23 cellular contexts compared by ENCODE assay signal in the genomic region with DNA sequence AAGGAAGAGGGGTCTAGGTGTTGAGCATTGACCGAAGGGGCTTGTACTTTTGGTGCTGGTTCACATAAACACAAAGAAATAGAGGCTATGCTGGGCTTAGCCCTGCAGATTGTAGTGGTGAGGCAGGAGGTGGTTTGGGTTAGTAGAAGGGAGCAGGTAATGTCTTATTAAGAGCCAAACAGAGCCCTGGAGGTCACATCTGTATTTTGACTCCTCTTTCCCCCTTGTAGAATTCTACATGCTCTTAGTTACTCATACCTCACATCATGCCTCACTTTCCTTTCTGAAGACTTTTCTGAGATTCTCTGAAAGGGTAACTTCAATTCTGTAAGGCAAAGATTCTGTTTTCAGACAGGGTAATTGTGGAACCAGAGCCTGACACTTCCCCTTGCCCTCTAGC. TPM values are rescaled to one million over a fixed set of nuclear protein-coding genes. Genes with fewer than 3 reads are reported as not detected.
DNase-seq lines count a peak whose midpoint lies in the region; ATAC-seq and TF ChIP-seq lines count a peak whose summit lies in the region.
"Had no signal": no experiment of that assay in that cellular context is flagged by ENCODE, and none has a peak within 500 bp of the region (broad histone marks: within the 10 kb centered on the region; RNA-seq: fewer than 3 reads in every experiment).

No MANE protein-coding gene starts in this region.

- H3K27ac Mint-ChIP-seq in activated T-cell treated with anti-CD3 and anti-CD28 coated beads, Interleukin-2, amount 50 U/mL, for 72 hours, result no peak overlapping the region
- peak overlapping the region; percentile 64 to 73 for H3K27ac Mint-ChIP-seq in T-cell
- peak overlapping the region; percentile 26 to 76 (median 47) for H3K27ac Mint-ChIP-seq in immature natural killer cell

- H3K9me3 Mint-ChIP-seq in activated T-cell treated with anti-CD3 and anti-CD28 coated beads, Interleukin-2, amount 50 U/mL, for 72 hours, result peaks cover 6 to 8% of the 10 kb centered on the region in 2 donors
- peaks cover 6 to 21% (median 6%) of the 10 kb centered on the region in 3 donors for H3K9me3 Mint-ChIP-seq in T-cell
- peaks cover 0 to 2% (median 0%) of the 10 kb centered on the region in 6 donors for H3K9me3 Mint-ChIP-seq in immature natural killer cell

- ATAC-seq in activated T-cell treated with anti-CD3 and anti-CD28 coated beads, Interleukin-2, amount 50 U/mL, for 72 hours (replicated peaks in 1 of 2), result peak; percentile 47 to 64
- ATAC-seq in T-cell (replicated peaks in 1 of 4) (no peak), SK-N-SH treated with all-trans-retinoic acid at 6 μM for 48 hours (no peak), GM19328 (IDR thresholded peaks at IDR 0.05; ENCODE audit: unreplicated experiment) (no peak)
- ATAC-seq: GM12878, PC-3 had no signal

- DNase-seq in activated T-cell treated with anti-CD3 and anti-CD28 coated beads, Interleukin-2, amount 50 U/mL, for 72 hours, result no peak
- DNase-seq in activated T-cell treated with anti-CD3 and anti-CD28 coated beads for 4 hours (no peak), T-cell (no peak), immature natural killer cell (no peak), epidermal melanocyte (ENCODE audit: insufficient read length, low spot score) (no peak)
- DNase-seq: ACHN, AML-193, Calu3, EL, Kasumi-1, MG63, NCI-H1092, NCI-H1436 treated with DMSO at 0.1 percent for 48 hours, NCI-H2029 treated with DMSO at 0.1 percent for 48 hours, NCI-H2171, NCI-H526, PC-3, RPMI8226 had no signal

- H3K36me3 Mint-ChIP-seq in activated T-cell treated with anti-CD3 and anti-CD28 coated beads, Interleukin-2, amount 50 U/mL, for 72 hours (ENCODE audit: insufficient read depth in 2 of 2), result peaks cover 4 to 11% of the 10 kb centered on the region in 2 donors
- H3K36me3 Mint-ChIP-seq in T-cell (peaks cover 5% of the 10 kb centered on the region), immature natural killer cell (peaks cover 3 to 8% (median 6%) of the 10 kb centered on the region in 3 donors)
- H3K36me3 Mint-ChIP-seq: CD14-positive monocyte had no signal

- CTCF ChIA-PET in T-cell (lab: Charles Lee), result interaction anchor here in 1 of 2 donors (0.6 kb wide), 1 partner anchor 482 kb away, joined by 3 read pairs; no protein-coding TSS in a partner anchor

- POLR2A ChIA-PET in T-cell (lab: Charles Lee), result no interaction called here

- H3K4me3 Mint-ChIP-seq in activated T-cell treated with anti-CD3 and anti-CD28 coated beads, Interleukin-2, amount 50 U/mL, for 72 hours, result no peak overlapping the region
- H3K4me3 Mint-ChIP-seq in T-cell (no peak overlapping the region), immature natural killer cell (no peak overlapping the region)

- H3K4me1 Mint-ChIP-seq in activated T-cell treated with anti-CD3 and anti-CD28 coated beads, Interleukin-2, amount 50 U/mL, for 72 hours (ENCODE audit: low read depth), result peaks cover 18% of the 10 kb centered on the region
- H3K4me1 Mint-ChIP-seq in T-cell (peaks cover 13 to 18% (median 16%) of the 10 kb centered on the region in 3 donors), immature natural killer cell (peaks cover 17 to 29% of the 10 kb centered on the region in 2 donors)
- H3K4me1 Mint-ChIP-seq: CD14-positive monocyte had no signal

- H3K27me3 Mint-ChIP-seq in activated T-cell treated with anti-CD3 and anti-CD28 coated beads, Interleukin-2, amount 50 U/mL, for 72 hours (ENCODE audit: low read depth), result no peaks in the 10 kb centered on the region
- H3K27me3 Mint-ChIP-seq in T-cell (no peaks in the 10 kb centered on the region), immature natural killer cell (ENCODE audit: low read depth in 3 of 3) (no peaks in the 10 kb centered on the region)

TF ChIP-seq in SK-N-SH treated with all-trans-retinoic acid at 6 μM for 48 hours, 23 proteins besides CTCF, POLR2A, EP300 and RAD21:
- TF ChIP-seq, protein P1, sequence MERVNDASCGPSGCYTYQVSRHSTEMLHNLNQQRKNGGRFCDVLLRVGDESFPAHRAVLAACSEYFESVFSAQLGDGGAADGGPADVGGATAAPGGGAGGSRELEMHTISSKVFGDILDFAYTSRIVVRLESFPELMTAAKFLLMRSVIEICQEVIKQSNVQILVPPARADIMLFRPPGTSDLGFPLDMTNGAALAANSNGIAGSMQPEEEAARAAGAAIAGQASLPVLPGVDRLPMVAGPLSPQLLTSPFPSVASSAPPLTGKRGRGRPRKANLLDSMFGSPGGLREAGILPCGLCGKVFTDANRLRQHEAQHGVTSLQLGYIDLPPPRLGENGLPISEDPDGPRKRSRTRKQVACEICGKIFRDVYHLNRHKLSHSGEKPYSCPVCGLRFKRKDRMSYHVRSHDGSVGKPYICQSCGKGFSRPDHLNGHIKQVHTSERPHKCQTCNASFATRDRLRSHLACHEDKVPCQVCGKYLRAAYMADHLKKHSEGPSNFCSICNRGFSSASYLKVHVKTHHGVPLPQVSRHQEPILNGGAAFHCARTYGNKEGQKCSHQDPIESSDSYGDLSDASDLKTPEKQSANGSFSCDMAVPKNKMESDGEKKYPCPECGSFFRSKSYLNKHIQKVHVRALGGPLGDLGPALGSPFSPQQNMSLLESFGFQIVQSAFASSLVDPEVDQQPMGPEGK (CRISPR knock-in tag; IDR thresholded peaks at IDR 0.05; ENCODE audit: borderline replicate concordance), result no peak

RNA-seq across cellular contexts. Expression of a gene that starts 16.1 kb away (rescaled TPM):
- total RNA-seq in activated T-cell treated with anti-CD3 and anti-CD28 coated beads, Interleukin-2, amount 50 U/mL, for 72 hours, result 1 to 10 TPM in 1 of 2 donors, under 1 TPM in 1; 0.53 to 1.4 TPM
- 1 to 10 TPM in 3 of 5 donors, under 1 TPM in 2; 0.47 to 1.4 (median 1.1) TPM for total RNA-seq in T-cell
- 1 to 10 TPM in 2 of 3 donors, under 1 TPM in 1; 0.81 to 2.0 (median 1.7) TPM for polyA plus RNA-seq in immature natural killer cell
- total RNA-seq: Calu3, GM12878, H1, PC-3 had no signal
- polyA plus RNA-seq: CD14-positive monocyte, GM12878, H1 had no signal

RNA-seq across cellular contexts. Expression of a gene that starts 40.3 kb away (rescaled TPM):
- total RNA-seq in activated T-cell treated with anti-CD3 and anti-CD28 coated beads, Interleukin-2, amount 50 U/mL, for 72 hours, result 10 to 100 TPM; 77.2 to 80.2 TPM
- total RNA-seq in T-cell, result 10 to 100 TPM; 21.2 to 48.1 (median 39.9) TPM
- polyA plus RNA-seq in immature natural killer cell, result 10 to 100 TPM; 58.7 to 89.9 (median 87.3) TPM
- total RNA-seq: Calu3, H1, PC-3 had no signal

Comparison
In these comparisons a context has a peak if more than half of its experiments do, and no peak if none do; other contexts are left out.
1. ATAC-seq: peak in activated T-cell treated with anti-CD3 and anti-CD28 coated beads, Interleukin-2, amount 50 U/mL, for 72 hours (2 of 2); none in T-cell (0 of 4), SK-N-SH treated with all-trans-retinoic acid at 6 μM for 48 hours (single experiment) and GM19328 (single experiment).